ENCODE assay signal across 12 cellular contexts in genomic region chr14:72617391-72618011, GRCh38.
DNase-seq lines count a peak whose midpoint lies in the region; ATAC-seq and TF ChIP-seq lines count a peak whose summit lies in the region.
"Had no signal": no experiment of that assay in that cellular context is flagged by ENCODE, and none has a peak within 500 bp of the region (broad histone marks: within the 10 kb centered on the region; RNA-seq: fewer than 3 reads in every experiment).

No MANE protein-coding gene starts in this region.

- H3K27ac ChIP-seq in SJSA1 (peak overlapping the region; percentile 83), esophagus muscularis mucosa (replicated peaks in 1 of 4) (peak overlapping the region in 3 of 4 donors; percentile 29 to 60 (median 50)), testis (peak overlapping the region; percentile 5 to 35)
- H3K27ac ChIP-seq: adrenal gland, foreskin keratinocyte had no signal

- TF ChIP-seq POLR2A in esophagus muscularis mucosa (IDR thresholded peaks at IDR 0.05; ENCODE audit: low read depth) (no peak), testis (IDR thresholded peaks at IDR 0.05) (no peak)

- H3K27me3 ChIP-seq in SJSA1 (replicated peaks) (no peaks in the 10 kb centered on the region), esophagus muscularis mucosa (no peaks in the 10 kb centered on the region), testis (no peaks in the 10 kb centered on the region)
- H3K27me3 ChIP-seq: adrenal gland, foreskin keratinocyte, tibial nerve had no signal

- no peaks in the 10 kb centered on the region for H3K9me3 ChIP-seq in SJSA1 (replicated peaks)
- H3K9me3 ChIP-seq in esophagus muscularis mucosa, result no peaks in the 10 kb centered on the region
- H3K9me3 ChIP-seq in testis, result no peaks in the 10 kb centered on the region
- H3K9me3 ChIP-seq: adrenal gland, tibial nerve had no signal

- intact Hi-C loops in esophagus muscularis mucosa (cut with DNase I), result no loop called here
- intact Hi-C loops in testis (cut with DNase I; ENCODE audit: low total_unique reads), result no loop called here

- TF ChIP-seq EP300 in esophagus muscularis mucosa (IDR thresholded peaks at IDR 0.05), result no peak

- TF ChIP-seq CTCF in esophagus muscularis mucosa (IDR thresholded peaks at IDR 0.05) (no peak), testis (IDR thresholded peaks at IDR 0.05) (no peak)

- H3K4me1 ChIP-seq in SJSA1 (replicated peaks) (peaks cover 60% of the 10 kb centered on the region), esophagus muscularis mucosa (peaks cover 33 to 60% (median 41%) of the 10 kb centered on the region in 4 donors), testis (peaks cover 49% of the 10 kb centered on the region)

- H3K4me3 ChIP-seq in SJSA1, result no peak overlapping the region
- no peak overlapping the region for H3K4me3 ChIP-seq in esophagus muscularis mucosa
- no peak overlapping the region for H3K4me3 ChIP-seq in testis
- H3K4me3 ChIP-seq: adrenal gland, tibial nerve had no signal

- DNase-seq in SJSA1 (ENCODE audit: low read depth in 1 of 2, low spot score in 2 of 2) (peak; percentile 79 to 83), esophagus muscularis mucosa (ENCODE audit: extremely low spot score) (peak; percentile 90), medulla oblongata (ENCODE audit: extremely low spot score) (peak; percentile 12), testis (peak; percentile 46), SHP77 (lab: John Stamatoyannopoulos, UW) (no peak)
- DNase-seq: DMS53, NCI-H526 treated with DMSO at 0.1 percent for 48 hours had no signal

- H3K36me3 ChIP-seq in SJSA1 (no peaks in the 10 kb centered on the region), esophagus muscularis mucosa (no peaks in the 10 kb centered on the region), testis (ENCODE audit: low read depth, missing control alignments) (no peaks in the 10 kb centered on the region)
- H3K36me3 ChIP-seq: adrenal gland, tibial nerve had no signal

- ATAC-seq in HG02610 (IDR thresholded peaks at IDR 0.05; ENCODE audit: unreplicated experiment), result no peak
- no peak for ATAC-seq in HG03039 (IDR thresholded peaks at IDR 0.05; ENCODE audit: unreplicated experiment)
- ATAC-seq: foreskin keratinocyte had no signal

- 33% methylated on average over 14 of the region's 19 CpGs for WGBS in esophagus muscularis mucosa
- 27 to 28% methylated on average over 19 of the region's 19 CpGs for WGBS in testis, 2 donors

Comparison
In these comparisons a context has a peak if more than half of its experiments do, and no peak if none do; other contexts are left out.
1. DNase-seq: peak in SJSA1 (2 of 2), esophagus muscularis mucosa (single experiment), medulla oblongata (single experiment) and testis (single experiment); none in SHP77 (0 of 2).
2. H3K27ac ChIP-seq: peak in every context shown above with its lines; median percentile 83 in SJSA1; 50 in esophagus muscularis mucosa; 20 in testis.